28 cellular contexts compared by ENCODE assay signal in genomic region chr7:26729150-26729772, GRCh38.
DNase-seq lines count a peak whose midpoint lies in the region; ATAC-seq, FAIRE-seq and TF ChIP-seq lines count a peak whose summit lies in the region.
"Had no signal": no experiment of that assay in that cellular context is flagged by ENCODE, and none has a peak within 500 bp of the region (broad histone marks: within the 10 kb centered on the region; RNA-seq: fewer than 3 reads in every experiment).

No MANE protein-coding gene starts in this region.

- H3K4me3 ChIP-seq in OCI-LY7 (ENCODE audit: low read depth, low read length, poor library complexity, severe bottlenecking), result no peak overlapping the region
- H3K4me3 ChIP-seq in right cardiac atrium (ENCODE audit: low read length), result no peak overlapping the region
- no peak overlapping the region for H3K4me3 ChIP-seq in kidney (ENCODE audit: low read length in 2 of 2)
- H3K4me3 ChIP-seq: adrenal gland, left ventricle myocardium inferior, neural progenitor cell had no signal

- H3K36me3 ChIP-seq in OCI-LY7 (ENCODE audit: insufficient read depth, low read length) (no peaks in the 10 kb centered on the region), kidney (ENCODE audit: control insufficient read depth in 1 of 2, insufficient read depth in 2 of 2, low read length in 2 of 2) (no peaks in the 10 kb centered on the region)
- H3K36me3 ChIP-seq: adrenal gland, left ventricle myocardium inferior, neural progenitor cell had no signal

- ATAC-seq in memory B cell (ENCODE audit: low read depth) (peak; percentile 46), right cardiac atrium (no peak), GM19023 (IDR thresholded peaks at IDR 0.05; ENCODE audit: unreplicated experiment) (no peak)
- ATAC-seq: activated CD4-positive, alpha-beta T cell treated with anti-CD3 and anti-CD28 coated beads for 36 hours; activated T-helper 17 cell treated with anti-CD3 and anti-CD28 coated beads, Interleukin-2, amount 50 U/mL, for 72 hours; esophagus mucosa; stimulated activated naive CD8-positive, alpha-beta T cell treated with anti-CD3 and anti-CD28 coated beads, Interleukin-15, amount 100 ng/mL, for 72 hours had no signal

- peak overlapping the region; percentile 46 for H3K27ac Mint-ChIP-seq in memory B cell
- H3K27ac Mint-ChIP-seq: activated CD4-positive, alpha-beta T cell treated with anti-CD3 and anti-CD28 coated beads for 36 hours; activated naive CD4-positive, alpha-beta T cell treated with anti-CD3 and anti-CD28 coated beads, Interleukin-2, amount 10 ng/mL, durations not matched to agents 7 days and 5 days; activated T-helper 17 cell treated with anti-CD3 and anti-CD28 coated beads, Interleukin-2, amount 50 U/mL, for 72 hours; neural progenitor cell; stimulated activated naive CD8-positive, alpha-beta T cell treated with anti-CD3 and anti-CD28 coated beads, Interleukin-15, amount 100 ng/mL, for 72 hours had no signal

- H3K9me2 ChIP-seq in OCI-LY7 (ENCODE audit: insufficient read depth, low read length), result no peaks in the 10 kb centered on the region
- H3K9me2 ChIP-seq: SK-N-SH had no signal

- peak overlapping the region; percentile 13 for H3K4me3 Mint-ChIP-seq in memory B cell
- H3K4me3 Mint-ChIP-seq: activated CD4-positive, alpha-beta T cell treated with anti-CD3 and anti-CD28 coated beads for 36 hours; activated naive CD4-positive, alpha-beta T cell treated with anti-CD3 and anti-CD28 coated beads, Interleukin-2, amount 10 ng/mL, durations not matched to agents 7 days and 5 days; activated T-helper 17 cell treated with anti-CD3 and anti-CD28 coated beads, Interleukin-2, amount 50 U/mL, for 72 hours; neural progenitor cell; stimulated activated naive CD8-positive, alpha-beta T cell treated with anti-CD3 and anti-CD28 coated beads, Interleukin-15, amount 100 ng/mL, for 72 hours had no signal

- POLR2A ChIA-PET in OCI-LY7 (lab: Charles Lee), result no interaction called here

- no TSS peak for BruUV-seq in OCI-LY7 (replicated peaks; lab: Mats Ljungman, UMichigan)

- H3K9me3 Mint-ChIP-seq in memory B cell, result peaks cover 12% of the 10 kb centered on the region
- H3K9me3 Mint-ChIP-seq: activated naive CD4-positive, alpha-beta T cell treated with anti-CD3 and anti-CD28 coated beads, Interleukin-2, amount 10 ng/mL, durations not matched to agents 7 days and 5 days; activated T-helper 17 cell treated with anti-CD3 and anti-CD28 coated beads, Interleukin-2, amount 50 U/mL, for 72 hours; neural progenitor cell; stimulated activated naive CD8-positive, alpha-beta T cell treated with anti-CD3 and anti-CD28 coated beads, Interleukin-15, amount 100 ng/mL, for 72 hours had no signal

- no peak for TF ChIP-seq CTCF in OCI-LY7 (conservative IDR thresholded peaks at IDR 0.05; ENCODE audit: low read length)
- TF ChIP-seq CTCF in kidney (IDR thresholded peaks at IDR 0.05; ENCODE audit: borderline replicate concordance, extremely low read depth, insufficient read depth), result no peak

- no peaks in the 10 kb centered on the region for H3K27me3 Mint-ChIP-seq in memory B cell

- DNase-seq in CD1c-positive myeloid dendritic cell (ENCODE audit: extremely low spot score), result peak; percentile 42
- DNase-seq in Kasumi-1 (lab: John Stamatoyannopoulos, UW), result peak; percentile 4 to 40
- no peak for DNase-seq in OCI-LY7 (ENCODE audit: low spot score)
- DNase-seq in memory B cell (ENCODE audit: low spot score in 2 of 2), result no peak
- DNase-seq in right cardiac atrium, result no peak
- DNase-seq in kidney, result no peak
- DNase-seq: ACHN; activated CD4-positive, alpha-beta T cell treated with anti-CD3 and anti-CD28 coated beads for 36 hours; activated naive CD4-positive, alpha-beta T cell treated with anti-CD3 and anti-CD28 coated beads, Interleukin-2, amount 10 ng/mL, durations not matched to agents 7 days and 5 days; adrenal gland; central memory CD4-positive, alpha-beta T cell; cortex of kidney; head of caudate nucleus; islet precursor cell; left ventricle myocardium inferior; NCI-H1417; NCI-H2081; NCI-H69; SK-N-SH; stimulated activated CD4-positive, alpha-beta T cell treated with anti-CD3 and anti-CD28 coated beads, Interleukin-1b, Interleukin-23, amount 100 ng/mL, for 48 hours; stimulated activated naive CD8-positive, alpha-beta T cell treated with anti-CD3 and anti-CD28 coated beads, Interleukin-15, amount 100 ng/mL, for 72 hours; T-helper 2 cell had no signal

- peaks cover 7% of the 10 kb centered on the region for H3K4me1 Mint-ChIP-seq in memory B cell
- H3K4me1 Mint-ChIP-seq: activated CD4-positive, alpha-beta T cell treated with anti-CD3 and anti-CD28 coated beads for 36 hours; activated naive CD4-positive, alpha-beta T cell treated with anti-CD3 and anti-CD28 coated beads, Interleukin-2, amount 10 ng/mL, durations not matched to agents 7 days and 5 days; activated T-helper 17 cell treated with anti-CD3 and anti-CD28 coated beads, Interleukin-2, amount 50 U/mL, for 72 hours; neural progenitor cell; stimulated activated naive CD8-positive, alpha-beta T cell treated with anti-CD3 and anti-CD28 coated beads, Interleukin-15, amount 100 ng/mL, for 72 hours had no signal

- H4K20me1 ChIP-seq in OCI-LY7 (ENCODE audit: insufficient read depth, low read length), result no peaks in the 10 kb centered on the region

- no peaks in the 10 kb centered on the region for H3K9me3 ChIP-seq in OCI-LY7 (ENCODE audit: low read length)
- no peaks in the 10 kb centered on the region for H3K9me3 ChIP-seq in right cardiac atrium (ENCODE audit: control insufficient read depth, low read length)
- no peaks in the 10 kb centered on the region for H3K9me3 ChIP-seq in kidney (ENCODE audit: control insufficient read depth in 1 of 2, low read length in 2 of 2)
- H3K9me3 ChIP-seq: adrenal gland, left ventricle myocardium inferior, SK-N-SH had no signal

- no peak for FAIRE-seq in kidney (lab: Jason Lieb, UNC)
- FAIRE-seq: urothelium cell line had no signal

- H3K27me3 ChIP-seq in right cardiac atrium (ENCODE audit: control insufficient read depth, insufficient read depth), result no peaks in the 10 kb centered on the region
- H3K27me3 ChIP-seq: adrenal gland, neural progenitor cell had no signal

- H3K9ac ChIP-seq in kidney (ENCODE audit: low read length in 2 of 2), result no peak overlapping the region
- H3K9ac ChIP-seq: neural progenitor cell, parathyroid adenoma, SK-N-SH had no signal

- intact Hi-C loops in OCI-LY7 (cut with micrococcal nuclease; ENCODE audit: unreplicated experiment) (no loop called here), right cardiac atrium (cut with DNase I) (no loop called here), kidney (cut with DNase I) (no loop called here)

- CTCF ChIA-PET in OCI-LY7 (lab: Charles Lee; ENCODE audit: unreplicated experiment), result no interaction called here

- H3K36me3 Mint-ChIP-seq in memory B cell, result peaks cover 28% of the 10 kb centered on the region
- H3K36me3 Mint-ChIP-seq: activated naive CD4-positive, alpha-beta T cell treated with anti-CD3 and anti-CD28 coated beads, Interleukin-2, amount 10 ng/mL, durations not matched to agents 7 days and 5 days; neural progenitor cell had no signal

- no peaks in the 10 kb centered on the region for H3K79me2 ChIP-seq in OCI-LY7 (ENCODE audit: insufficient read depth, low read depth, low read length)
- H3K79me2 ChIP-seq: parathyroid adenoma had no signal

- H3K4me1 ChIP-seq in OCI-LY7 (ENCODE audit: insufficient read depth, low read length, poor library complexity, severe bottlenecking) (peaks cover 10% of the 10 kb centered on the region), right cardiac atrium (ENCODE audit: control insufficient read depth, insufficient read depth, low read length) (no peaks in the 10 kb centered on the region), kidney (ENCODE audit: control insufficient read depth in 1 of 2, insufficient read depth in 1 of 2, low read depth in 1 of 2, low read length in 2 of 2) (no peaks in the 10 kb centered on the region)
- H3K4me1 ChIP-seq: left ventricle myocardium inferior, neural progenitor cell, parathyroid adenoma had no signal

- 80% methylated on average over 2 of the region's 2 CpGs for WGBS in right cardiac atrium

- 0 out of 2 replicates have a peak overlapping the region, but pooled peaks have one; percentile 3 for H3K4me2 ChIP-seq in OCI-LY7 (ENCODE audit: low read length)
- H3K4me2 ChIP-seq: neural progenitor cell, SK-N-SH had no signal

- no peak overlapping the region for H3K27ac ChIP-seq in OCI-LY7 (ENCODE audit: low read depth, low read length, poor library complexity, severe bottlenecking)
- H3K27ac ChIP-seq in right cardiac atrium (ENCODE audit: low read length), result no peak overlapping the region
- H3K27ac ChIP-seq in kidney (ENCODE audit: low read depth in 2 of 2, low read length in 2 of 2), result no peak overlapping the region
- H3K27ac ChIP-seq: adrenal gland, left ventricle myocardium inferior, neural progenitor cell, parathyroid adenoma had no signal

- H2AFZ ChIP-seq in OCI-LY7 (ENCODE audit: low read length), result no peak overlapping the region
- H2AFZ ChIP-seq: neural progenitor cell, parathyroid adenoma had no signal

Comparison
In these comparisons a context has a peak if more than half of its experiments do, and no peak if none do; other contexts are left out.
1. DNase-seq: peak in CD1c-positive myeloid dendritic cell (single experiment) and Kasumi-1 (2 of 2); none in OCI-LY7 (single experiment), memory B cell (0 of 2), right cardiac atrium (0 of 3) and kidney (single experiment).